ENCODE assay signal across 15 cellular contexts in the genomic region with DNA sequence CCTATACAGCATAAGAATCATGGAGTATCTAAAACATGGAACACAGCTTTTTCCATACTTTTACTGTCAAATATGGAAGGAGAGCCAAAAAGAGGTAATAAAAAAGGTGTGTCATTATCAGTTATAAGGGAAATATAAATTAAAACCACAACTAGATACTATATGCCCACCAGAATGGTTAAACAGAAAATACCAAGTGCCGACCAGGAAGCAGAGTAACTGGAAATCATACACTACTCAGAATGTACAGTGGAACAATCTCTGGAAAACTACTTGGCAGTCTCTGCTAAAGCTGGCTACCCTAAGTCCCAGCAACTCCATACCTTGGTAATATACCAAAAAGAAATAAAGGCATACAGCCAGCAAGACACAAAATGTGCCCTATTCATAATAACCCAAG. TPM values are rescaled to one million over a fixed set of nuclear protein-coding genes. Genes with fewer than 3 reads are reported as not detected.
DNase-seq lines count a peak whose midpoint lies in the region; ATAC-seq and TF ChIP-seq lines count a peak whose summit lies in the region.
"Had no signal": no experiment of that assay in that cellular context is flagged by ENCODE, and none has a peak within 500 bp of the region (broad histone marks: within the 10 kb centered on the region; RNA-seq: fewer than 3 reads in every experiment).

No MANE protein-coding gene starts in this region.

- no peaks in the 10 kb centered on the region for H3K9me3 Mint-ChIP-seq in naive thymus-derived CD4-positive, alpha-beta T cell
- H3K9me3 Mint-ChIP-seq: activated naive CD8-positive, alpha-beta T cell treated with anti-CD3 and anti-CD28 coated beads, Interleukin-2, amount 10 ng/mL, durations not matched to agents 7 days and 5 days; T-cell had no signal

- peaks cover 0 to 3% (median 0%) of the 10 kb centered on the region in 5 donors for H3K27me3 Mint-ChIP-seq in naive thymus-derived CD4-positive, alpha-beta T cell
- H3K27me3 Mint-ChIP-seq: T-cell had no signal

- H3K36me3 ChIP-seq in BLaER1 = peaks cover 56% of the 10 kb centered on the region
- peaks cover 59% of the 10 kb centered on the region for H3K36me3 ChIP-seq in HUES64 (ENCODE audit: insufficient read depth, low read length)
- peaks cover 0 to 9% (median 3%) of the 10 kb centered on the region in 3 experiments for H3K36me3 ChIP-seq in naive thymus-derived CD4-positive, alpha-beta T cell (ENCODE audit: control insufficient read depth in 2 of 3, insufficient read depth in 3 of 3, low read length in 3 of 3)
- H3K36me3 ChIP-seq: colonic mucosa had no signal

- H3K27ac ChIP-seq in BLaER1 = no peak overlapping the region
- H3K27ac ChIP-seq in HUES64 (ENCODE audit: low read depth, low read length) = no peak overlapping the region
- no peak overlapping the region for H3K27ac ChIP-seq in dorsolateral prefrontal cortex
- H3K27ac ChIP-seq in naive thymus-derived CD4-positive, alpha-beta T cell (ENCODE audit: low read depth, low read length) = peak overlapping the region; percentile 96
- H3K27ac ChIP-seq: colonic mucosa had no signal

- H3K4me1 Mint-ChIP-seq in naive thymus-derived CD4-positive, alpha-beta T cell = peaks cover 10 to 23% (median 15%) of the 10 kb centered on the region in 7 donors

- intact Hi-C loops in dorsolateral prefrontal cortex (cut with DNase I) = no loop called here
- intact Hi-C loops in naive thymus-derived CD4-positive, alpha-beta T cell (cut with micrococcal nuclease) = loop anchor here in 1 of 2 donors (1.0 kb wide), 1 partner anchor 10 kb away; no protein-coding TSS in a partner anchor

- no peak overlapping the region for H3K4me3 Mint-ChIP-seq in naive thymus-derived CD4-positive, alpha-beta T cell

- no peak for ATAC-seq in naive thymus-derived CD4-positive, alpha-beta T cell
- ATAC-seq in GM19397 (IDR thresholded peaks at IDR 0.05; ENCODE audit: unreplicated experiment) (no peak), HG03045 (IDR thresholded peaks at IDR 0.05; ENCODE audit: unreplicated experiment) (no peak)
- ATAC-seq: stimulated activated naive CD8-positive, alpha-beta T cell treated with anti-CD3 and anti-CD28 coated beads, Interleukin-15, Interleukin-2, amounts not matched to agents 100 U/mL and 50 U/mL, for 24 hours; T-cell had no signal

- H3K9me3 ChIP-seq in BLaER1 (no peaks in the 10 kb centered on the region), HUES64 (ENCODE audit: insufficient read depth, low read depth, low read length) (no peaks in the 10 kb centered on the region)
- H3K9me3 ChIP-seq in naive thymus-derived CD4-positive, alpha-beta T cell (ENCODE audit: control insufficient read depth in 2 of 3, low read length in 3 of 3) = no peaks in the 10 kb centered on the region
- H3K9me3 ChIP-seq: colonic mucosa had no signal

- H3K4me1 ChIP-seq in BLaER1 (peaks cover 42% of the 10 kb centered on the region), HUES64 (ENCODE audit: insufficient read depth, low read length) (peaks cover 27% of the 10 kb centered on the region; the same call in 1 of the 2 replicates)
- H3K4me1 ChIP-seq in naive thymus-derived CD4-positive, alpha-beta T cell (ENCODE audit: control insufficient read depth in 2 of 2, insufficient read depth in 2 of 2, low read length in 2 of 2) = peaks cover 17 to 36% of the 10 kb centered on the region in 2 donors

- H3K36me3 Mint-ChIP-seq in naive thymus-derived CD4-positive, alpha-beta T cell = peaks cover 4 to 9% (median 4%) of the 10 kb centered on the region in 5 donors

- H3K9ac ChIP-seq in BLaER1 (no peak overlapping the region), HUES64 (ENCODE audit: low read depth, low read length) (no peak overlapping the region)

- H3K27me3 ChIP-seq in BLaER1 = no peaks in the 10 kb centered on the region
- H3K27me3 ChIP-seq in HUES64 (ENCODE audit: insufficient read depth, low read length) = no peaks in the 10 kb centered on the region
- H3K27me3 ChIP-seq in dorsolateral prefrontal cortex = no peaks in the 10 kb centered on the region
- no peaks in the 10 kb centered on the region for H3K27me3 ChIP-seq in naive thymus-derived CD4-positive, alpha-beta T cell (ENCODE audit: control insufficient read depth in 2 of 2, insufficient read depth in 2 of 2, low read length in 2 of 2)
- H3K27me3 ChIP-seq: colonic mucosa had no signal

- peak overlapping the region; percentile 73 for H3K4me2 ChIP-seq in BLaER1

- TF ChIP-seq CTCF in dorsolateral prefrontal cortex (IDR thresholded peaks at IDR 0.05 in 54 of 56, conservative IDR thresholded peaks at IDR 0.05 in 2 of 56; ENCODE audit: low read depth in 1 of 56, partially characterized antibody in 56 of 56) = no peak

- peaks cover 61% of the 10 kb centered on the region for H4K20me1 ChIP-seq in BLaER1

- DNase-seq in dorsolateral prefrontal cortex (no peak), pons (ENCODE audit: low spot score) (no peak), anterior cingulate cortex (lab: John Stamatoyannopoulos, UW) (no peak)
- no peak for DNase-seq in naive thymus-derived CD4-positive, alpha-beta T cell
- DNase-seq: activated CD4-positive, CD25-positive, alpha-beta regulatory T cell treated with anti-CD3 and anti-CD28 coated beads, Interleukin-2, amount 50 U/mL, for 72 hours; activated naive CD8-positive, alpha-beta T cell treated with anti-CD3 and anti-CD28 coated beads, Interleukin-2, amount 10 ng/mL, durations not matched to agents 7 days and 5 days; colonic mucosa; H7; MV-4-11; stimulated activated naive CD8-positive, alpha-beta T cell treated with anti-CD3 and anti-CD28 coated beads, Interleukin-15, Interleukin-2, amounts not matched to agents 100 U/mL and 50 U/mL, for 24 hours; T-cell had no signal

- POLR2A ChIA-PET in naive thymus-derived CD4-positive, alpha-beta T cell (lab: Charles Lee) = interaction anchor here (0.9 to 4.0 kb wide), 5 partner anchors 14 to 646 kb away, joined by 3 to 47 read pairs (median 4); a partner anchor contains a TSS

- CTCF ChIA-PET in naive thymus-derived CD4-positive, alpha-beta T cell (lab: Charles Lee) = interaction anchor here (1.0 to 1.2 kb wide), 2 partner anchors 50 to 63 kb away, joined by 3 read pairs; no protein-coding TSS in a partner anchor

- H3K27ac Mint-ChIP-seq in naive thymus-derived CD4-positive, alpha-beta T cell = peak overlapping the region in 2 of 9 donors; percentile 5 to 93
- H3K27ac Mint-ChIP-seq: activated naive CD8-positive, alpha-beta T cell treated with anti-CD3 and anti-CD28 coated beads, Interleukin-2, amount 10 ng/mL, durations not matched to agents 7 days and 5 days had no signal

- H3K4me3 ChIP-seq in BLaER1 (peak overlapping the region; percentile 88), HUES64 (ENCODE audit: low read length) (peak overlapping the region; percentile 97), dorsolateral prefrontal cortex (peak overlapping the region in 39 of 59 donors; percentile 1 to 89 (median 82))
- H3K4me3 ChIP-seq in naive thymus-derived CD4-positive, alpha-beta T cell (ENCODE audit: low read length) = no peak overlapping the region
- H3K4me3 ChIP-seq: colonic mucosa had no signal

- WGBS in HUES64 = 86% methylated on average over 1 of the region's 1 CpG

RNA-seq across cellular contexts. Expression of a gene that starts 2.4 kb away (rescaled TPM):
- 92.3 TPM for polyA plus RNA-seq in HUES64 (2013, experiment 1 of 2)
- 110 TPM for polyA plus RNA-seq in HUES64 (2013, experiment 2 of 2)
- 10 to 100 TPM; 54.5 to 90.5 (median 70.5) TPM for total RNA-seq in dorsolateral prefrontal cortex
- 10 to 100 TPM; 20.7 to 41.7 (median 39.2) TPM for total RNA-seq in naive thymus-derived CD4-positive, alpha-beta T cell
- 10 to 100 TPM; 34.8 to 47.8 TPM for polyA plus RNA-seq in naive thymus-derived CD4-positive, alpha-beta T cell

RNA-seq across cellular contexts. Expression of a gene that starts 39.5 kb away (rescaled TPM):
- 9.2 TPM for polyA plus RNA-seq in HUES64 (2013, experiment 1 of 2)
- 10.6 TPM for polyA plus RNA-seq in HUES64 (2013, experiment 2 of 2)
- 1 to 10 TPM in 119 of 120 experiments, under 1 TPM in 1; 0.89 to 7.7 (median 3.3) TPM for total RNA-seq in dorsolateral prefrontal cortex
- total RNA-seq in naive thymus-derived CD4-positive, alpha-beta T cell = 1 to 10 TPM; 1.1 to 5.2 (median 3.3) TPM
- 1 to 10 TPM in 1 of 2 donors, under 1 TPM in 1; 0.77 to 1.1 TPM for polyA plus RNA-seq in naive thymus-derived CD4-positive, alpha-beta T cell

RNA-seq across cellular contexts. Expression of a gene that starts 48.5 kb away (rescaled TPM):
- 11.8 TPM for polyA plus RNA-seq in HUES64 (2013, experiment 1 of 2)
- polyA plus RNA-seq in HUES64 (2013, experiment 2 of 2) = 16.0 TPM
- 100 to 1,000 TPM in 109 of 120 experiments, 10 to 100 TPM in 11; 79.8 to 197 (median 130) TPM for total RNA-seq in dorsolateral prefrontal cortex
- total RNA-seq in naive thymus-derived CD4-positive, alpha-beta T cell = 10 to 100 TPM; 42.5 to 73.5 (median 60.7) TPM
- 10 to 100 TPM; 47.4 to 48.8 TPM for polyA plus RNA-seq in naive thymus-derived CD4-positive, alpha-beta T cell
